Comparison of ENCODE assay signal across 18 cellular contexts in the genomic region with DNA sequence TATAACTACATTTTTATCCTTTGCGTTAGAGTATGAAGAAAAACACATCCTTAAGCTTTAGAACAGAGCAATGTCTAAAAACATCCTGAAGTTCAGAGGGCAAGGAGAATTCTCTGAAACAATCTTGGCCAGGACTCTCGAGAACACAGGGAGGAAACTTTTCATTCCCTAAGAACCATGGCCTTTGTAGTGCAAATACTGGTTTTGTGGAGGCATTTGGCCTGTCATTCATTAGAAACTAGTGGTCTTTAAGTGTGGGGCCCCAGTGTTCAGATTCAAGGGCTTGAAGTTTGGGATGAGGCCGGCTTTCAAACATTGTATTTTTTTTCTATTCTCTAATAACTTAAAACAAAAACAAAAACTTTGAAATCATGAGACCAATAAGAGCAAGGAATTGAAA.
DNase-seq lines count a peak whose midpoint lies in the region; ATAC-seq and TF ChIP-seq lines count a peak whose summit lies in the region.
"Had no signal": no experiment of that assay in that cellular context is flagged by ENCODE, and none has a peak within 500 bp of the region (broad histone marks: within the 10 kb centered on the region; RNA-seq: fewer than 3 reads in every experiment).

No MANE protein-coding gene starts in this region.

- no peaks in the 10 kb centered on the region for H3K27me3 Mint-ChIP-seq in neural crest cell (ENCODE audit: low read depth)
- H3K27me3 Mint-ChIP-seq in T-helper 17 cell = peaks cover 21% of the 10 kb centered on the region

- no peak overlapping the region for H3K4me3 ChIP-seq in heart left ventricle
- no peak overlapping the region for H3K4me3 ChIP-seq in dorsolateral prefrontal cortex

- no peaks in the 10 kb centered on the region for H3K9me3 Mint-ChIP-seq in neural crest cell
- H3K9me3 Mint-ChIP-seq: H9 had no signal

- DNase-seq in Right ventricle myocardium inferior (ENCODE audit: missing footprints) = no peak
- DNase-seq in heart left ventricle = no peak
- DNase-seq in dorsolateral prefrontal cortex = no peak
- no peak for DNase-seq in neural crest cell (ENCODE audit: low read depth, low spot score)
- no peak for DNase-seq in MV-4-11 (lab: John Stamatoyannopoulos, UW)
- no peak for DNase-seq in T-helper 17 cell
- DNase-seq in effector CD4-positive, alpha-beta T cell = no peak
- DNase-seq in NCI-H187 (lab: John Stamatoyannopoulos, UW) = no peak
- DNase-seq: DND-41, H9, KG1, NCI-H187 treated with DMSO at 0.1 percent for 48 hours, NCI-H2227 treated with DMSO at 0.1 percent for 48 hours, NCI-H82, PC-3, RPMI8226, SIG-M5 had no signal

- WGBS in heart left ventricle, 4 donors = 50 to 62% (median 60%) methylated on average over 3 of the region's 3 CpGs

- no peaks in the 10 kb centered on the region for H3K36me3 ChIP-seq in heart left ventricle

- peaks cover 0 to 24% (median 0%) of the 10 kb centered on the region in 12 donors for H3K4me1 ChIP-seq in heart left ventricle

- H3K27ac ChIP-seq in heart left ventricle (peak overlapping the region in 1 of 12 donors; percentile 14), dorsolateral prefrontal cortex (peak overlapping the region in 55 of 59 donors; percentile 10 to 93 (median 73))
- H3K27ac ChIP-seq: 22Rv1 had no signal

- H3K9me3 ChIP-seq in heart left ventricle (no peaks in the 10 kb centered on the region), T-helper 17 cell (ENCODE audit: control insufficient read depth, low read length, poor library complexity, severe bottlenecking) (no peaks in the 10 kb centered on the region)

- ATAC-seq in Right ventricle myocardium inferior = peak; percentile 26
- ATAC-seq in heart left ventricle = no peak
- no peak for ATAC-seq in T-helper 17 cell
- ATAC-seq: PC-3 had no signal

- H3K4me3 Mint-ChIP-seq in neural crest cell (peak overlapping the region; percentile 59), T-helper 17 cell (no peak overlapping the region)
- H3K4me3 Mint-ChIP-seq: H9 had no signal

- H3K4me1 Mint-ChIP-seq in neural crest cell (peaks cover 33% of the 10 kb centered on the region), T-helper 17 cell (no peaks in the 10 kb centered on the region)

- no peak for TF ChIP-seq POLR2A in heart left ventricle (IDR thresholded peaks at IDR 0.05)

- TF ChIP-seq CTCF in heart left ventricle (IDR thresholded peaks at IDR 0.05) (no peak), dorsolateral prefrontal cortex (IDR thresholded peaks at IDR 0.05 in 54 of 56, conservative IDR thresholded peaks at IDR 0.05 in 2 of 56; ENCODE audit: low read depth in 1 of 56, partially characterized antibody in 56 of 56) (no peak), neural crest cell (conservative IDR thresholded peaks at IDR 0.05) (no peak)

- H3K27me3 ChIP-seq in heart left ventricle (peaks cover 0 to 3% (median 0%) of the 10 kb centered on the region in 9 donors), dorsolateral prefrontal cortex (no peaks in the 10 kb centered on the region)

- H3K27ac Mint-ChIP-seq in neural crest cell (ENCODE audit: unreplicated experiment) (peak overlapping the region; percentile 68), T-helper 17 cell (no peak overlapping the region)
- H3K27ac Mint-ChIP-seq: H9 had no signal

- H3K36me3 Mint-ChIP-seq in neural crest cell (ENCODE audit: low read depth) (no peaks in the 10 kb centered on the region), T-helper 17 cell (ENCODE audit: low read depth) (peaks cover 3% of the 10 kb centered on the region)

- intact Hi-C loops in Right ventricle myocardium inferior (cut with DNase I) = no loop called here
- intact Hi-C loops in heart left ventricle (cut with DNase I) = no loop called here
- intact Hi-C loops in dorsolateral prefrontal cortex (cut with DNase I) = loop anchor here in 1 of 2 donors (2.0 kb wide), 1 partner anchor 18 kb away; no protein-coding TSS in a partner anchor
